ENCODE assay signal across 1 cellular context in genomic region chr14:68655961-68656360, GRCh38.
TF ChIP-seq lines count a peak whose summit lies in the region.

No MANE protein-coding gene starts in this region.

TF ChIP-seq in GM23338, 12 proteins besides CTCF, POLR2A, EP300 and RAD21 (continued from another document):
- TF ChIP-seq REST (IDR thresholded peaks at IDR 0.05; ENCODE audit: unreplicated experiment): no peak
- TF ChIP-seq STAT1 (IDR thresholded peaks at IDR 0.05; ENCODE audit: unreplicated experiment): no peak
- no peak for TF ChIP-seq EZH2 (IDR thresholded peaks at IDR 0.05; ENCODE audit: low read depth, unreplicated experiment)
- TF ChIP-seq POLR2AphosphoS5 (IDR thresholded peaks at IDR 0.05; ENCODE audit: low read depth): no peak
- no peak for TF ChIP-seq ZNF462 (CRISPR knock-in tag; IDR thresholded peaks at IDR 0.05)
- TF ChIP-seq NANOG (IDR thresholded peaks at IDR 0.05; ENCODE audit: borderline replicate concordance): no peak
- no peak for TF ChIP-seq CREB1 (CRISPR knock-in tag; IDR thresholded peaks at IDR 0.05; ENCODE audit: low read depth)
